8 cellular contexts compared by ENCODE assay signal in genomic region chr1:26529655-26530539, GRCh38. TPM values are rescaled to one million over a fixed set of nuclear protein-coding genes. Genes with fewer than 3 reads are reported as not detected.
DNase-seq lines count a peak whose midpoint lies in the region; ATAC-seq and TF ChIP-seq lines count a peak whose summit lies in the region.

Gene RPS6KA1, plus strand, starts transcription at chr1:26529761. Its CDS starts 160 bp downstream, at chr1:26529921.

- H3K36me3 ChIP-seq in colonic mucosa, result no peaks in the 10 kb centered on the region

- TF ChIP-seq CTCF in 22Rv1 (IDR thresholded peaks at IDR 0.05), result no peak
- TF ChIP-seq CTCF in colonic mucosa (IDR thresholded peaks at IDR 0.05), result no peak

- peaks cover 9% of the 10 kb centered on the region for H3K4me1 ChIP-seq in colonic mucosa

- H3K9me3 ChIP-seq in colonic mucosa, result no peaks in the 10 kb centered on the region

- H3K27me3 ChIP-seq in colonic mucosa, result no peaks in the 10 kb centered on the region

- DNase-seq in NCI-H2171 (lab: John Stamatoyannopoulos, UW), result peak; percentile 59
- DNase-seq in activated CD4-positive, alpha-beta T cell treated with anti-CD3 and anti-CD28 coated beads for 1 hour, result peak; percentile 48
- peak; percentile 73 for DNase-seq in colonic mucosa
- DNase-seq in left lobe of liver (ENCODE audit: low spot score), result peak; percentile 77
- peak; percentile 36 to 55 for DNase-seq in stimulated activated CD4-positive, alpha-beta T cell treated with anti-CD3 and anti-CD28 coated beads, Interleukin-2, amount 100 ng/mL, for 48 hours

- ATAC-seq in GM18498 (IDR thresholded peaks at IDR 0.05; ENCODE audit: unreplicated experiment) (peak; percentile 89), HG02938 (IDR thresholded peaks at IDR 0.05; ENCODE audit: unreplicated experiment) (peak; percentile 61), left lobe of liver (peak; percentile 84)

- H3K27ac ChIP-seq in 22Rv1 (peak within 1 kb of the TSS; percentile 65), colonic mucosa (peak within 1 kb of the TSS; percentile 93)

- H3K4me3 ChIP-seq in colonic mucosa, result peak within 1 kb of the TSS; percentile 77

- intact Hi-C loops in colonic mucosa (cut with DNase I), result no loop called here

- peak within 1 kb of the TSS; percentile 93 to 99 for H3K9ac ChIP-seq in colonic mucosa (ENCODE audit: low read depth in 2 of 2, low read length in 2 of 2)

RNA-seq across cellular contexts. Expression of gene RPS6KA1, which starts in this region (rescaled TPM):
- total RNA-seq in colonic mucosa (100 to 1,000 TPM; 174 to 198 TPM), left lobe of liver (12.9 TPM)

Comparison
In these comparisons a context has a peak if more than half of its experiments do, and no peak if none do; other contexts are left out.
1. Peak in every context shown above with its lines: DNase-seq, ATAC-seq, H3K4me3 ChIP-seq and H3K27ac ChIP-seq.
2. RNA of gene RPS6KA1 (total RNA-seq): 174 to 198 TPM in colonic mucosa; 12.9 TPM in left lobe of liver (single experiment); every median in the first group is over 10 times any median in the second.